Comparison of ENCODE assay signal across 1 cellular context in genomic region chr3:187719628-187720336, GRCh38.
TF ChIP-seq lines count a peak whose summit lies in the region.

No MANE protein-coding gene starts in this region.

TF ChIP-seq in HepG2, 621 proteins besides CTCF, POLR2A, EP300 and RAD21 (continued from another document and continues in another):
- TF ChIP-seq RARA (CRISPR knock-in tag; IDR thresholded peaks at IDR 0.05): peak; percentile 84
- TF ChIP-seq ZNF646 (CRISPR knock-in tag; IDR thresholded peaks at IDR 0.05): no peak
- TF ChIP-seq FOXO4 (CRISPR knock-in tag; conservative IDR thresholded peaks at IDR 0.05): 0 out of 2 replicates have a peak, but pooled peaks have one; percentile 80
- peak; percentile 73 for TF ChIP-seq ARID3A (IDR thresholded peaks at IDR 0.05; ENCODE audit: low read depth, low read length)
- 0 out of 2 replicates have a peak, but pooled peaks have one; percentile 73 for TF ChIP-seq ZNF430 (CRISPR knock-in tag; IDR thresholded peaks at IDR 0.05)
- TF ChIP-seq SALL1 (CRISPR knock-in tag; IDR thresholded peaks at IDR 0.05): peak; percentile 70
- peak; percentile 58; the same call in 1 of the 2 replicates for TF ChIP-seq TOPORS (CRISPR knock-in tag; IDR thresholded peaks at IDR 0.05)
- TF ChIP-seq ZBTB34 (CRISPR knock-in tag; IDR thresholded peaks at IDR 0.05): peak; percentile 26; the same call in 1 of the 2 replicates
- TF ChIP-seq ZBTB7B (CRISPR knock-in tag; IDR thresholded peaks at IDR 0.05): peak; percentile 73
- TF ChIP-seq ZNF503 (CRISPR knock-in tag; IDR thresholded peaks at IDR 0.05): peak; percentile 87
- peak; percentile 59 for TF ChIP-seq UBTF (CRISPR knock-in tag; IDR thresholded peaks at IDR 0.05)
- no peak for TF ChIP-seq TEAD2 (CRISPR knock-in tag; IDR thresholded peaks at IDR 0.05)
- TF ChIP-seq HIC2 (CRISPR knock-in tag; IDR thresholded peaks at IDR 0.05; ENCODE audit: low read depth): peak; percentile 89
- peak; percentile 74; the same call in 1 of the 2 replicates for TF ChIP-seq BRD4 (CRISPR knock-in tag; IDR thresholded peaks at IDR 0.05)
- TF ChIP-seq ZKSCAN8 (CRISPR knock-in tag; IDR thresholded peaks at IDR 0.05; ENCODE audit: borderline replicate concordance): 0 out of 2 replicates have a peak, but pooled peaks have one; percentile 27
- TF ChIP-seq KDM2A (CRISPR knock-in tag; IDR thresholded peaks at IDR 0.05; ENCODE audit: borderline replicate concordance, low read depth): peak; percentile 40; the same call in 1 of the 2 replicates
- peak; percentile 51; the same call in 1 of the 2 replicates for TF ChIP-seq TFE3 (CRISPR knock-in tag; IDR thresholded peaks at IDR 0.05)
- TF ChIP-seq ZNF629 (CRISPR knock-in tag; conservative IDR thresholded peaks at IDR 0.05): peak; percentile 20; the same call in 1 of the 2 replicates
- 0 out of 2 replicates have a peak, but pooled peaks have one; percentile 28 for TF ChIP-seq ELF4 (CRISPR knock-in tag; IDR thresholded peaks at IDR 0.05; ENCODE audit: borderline replicate concordance)
- peak; percentile 84 for TF ChIP-seq ARID5B (CRISPR knock-in tag; IDR thresholded peaks at IDR 0.05)
